Comparison of ENCODE assay signal across 24 cellular contexts in genomic region chr5:154806176-154806575, GRCh38.
"Had no signal": no experiment of that assay in that cellular context is flagged by ENCODE, and none has a peak within 500 bp of the region (broad histone marks: within the 10 kb centered on the region; RNA-seq: fewer than 3 reads in every experiment).

No MANE protein-coding gene starts in this region.

- ATAC-seq: esophagus mucosa; gastrocnemius medialis; naive thymus-derived CD4-positive, alpha-beta T cell; sciatic nerve; stimulated activated memory B cell treated with anti-CD40 and anti-IgM and Interleukin-4, amounts not matched to agents 10 μg/mL and 1 μg/mL and 100 μg/mL, for 72 hours; stimulated activated naive CD8-positive, alpha-beta T cell treated with anti-CD3 and anti-CD28 coated beads, Interleukin-15, Interleukin-2, amounts not matched to agents 100 U/mL and 50 U/mL, for 24 hours had no signal

- H3K9me3 ChIP-seq: gastrocnemius medialis, prostate gland, right atrium auricular region, thyroid gland had no signal

- H3K27ac Mint-ChIP-seq: endodermal cell; nephron; neural progenitor cell; stimulated activated memory B cell treated with anti-CD40 and anti-IgM and Interleukin-4, amounts not matched to agents 10 μg/mL and 1 μg/mL and 100 μg/mL, for 72 hours; type B pancreatic cell had no signal

- H3K27ac ChIP-seq: dorsolateral prefrontal cortex, epithelial cell of prostate, gastrocnemius medialis, neural progenitor cell, prostate gland, right atrium auricular region, thyroid gland had no signal

- H3K27me3 ChIP-seq: dorsolateral prefrontal cortex, gastrocnemius medialis, neural progenitor cell, right atrium auricular region, thyroid gland had no signal

- H3K4me1 ChIP-seq: gastrocnemius medialis, neural progenitor cell, prostate gland, thyroid gland had no signal

- H2AFZ ChIP-seq: neural progenitor cell had no signal

- H3K4me3 ChIP-seq: dorsolateral prefrontal cortex, gastrocnemius medialis, lung, neural progenitor cell, prostate gland, right atrium auricular region, thyroid gland had no signal

- H3K4me1 Mint-ChIP-seq: endodermal cell; nephron; neural progenitor cell; stimulated activated memory B cell treated with anti-CD40 and anti-IgM and Interleukin-4, amounts not matched to agents 10 μg/mL and 1 μg/mL and 100 μg/mL, for 72 hours had no signal

- H3K9me3 Mint-ChIP-seq: endodermal cell; naive thymus-derived CD4-positive, alpha-beta T cell; nephron; neural progenitor cell; stimulated activated memory B cell treated with anti-CD40 and anti-IgM and Interleukin-4, amounts not matched to agents 10 μg/mL and 1 μg/mL and 100 μg/mL, for 72 hours; type B pancreatic cell had no signal

- H3K4me3 Mint-ChIP-seq: endodermal cell; naive thymus-derived CD4-positive, alpha-beta T cell; nephron; neural progenitor cell; stimulated activated memory B cell treated with anti-CD40 and anti-IgM and Interleukin-4, amounts not matched to agents 10 μg/mL and 1 μg/mL and 100 μg/mL, for 72 hours; type B pancreatic cell had no signal

- H3K27me3 Mint-ChIP-seq: naive thymus-derived CD4-positive, alpha-beta T cell; stimulated activated memory B cell treated with anti-CD40 and anti-IgM and Interleukin-4, amounts not matched to agents 10 μg/mL and 1 μg/mL and 100 μg/mL, for 72 hours; type B pancreatic cell had no signal

- DNase-seq: cerebellar nuclear complex; effector CD4-positive, alpha-beta T cell; endodermal cell; foreskin fibroblast; gastrocnemius medialis; head of caudate nucleus; mesenchymal stem cell; midbrain; naive thymus-derived CD4-positive, alpha-beta T cell; stimulated activated CD4-positive, alpha-beta T cell treated with anti-CD3 and anti-CD28 coated beads, Interleukin-2, amount 100 ng/mL, for 24 hours; stimulated activated CD4-positive, alpha-beta T cell treated with anti-CD3 and anti-CD28 coated beads, Interleukin-4, amount 100 ng/mL, for 24 hours; stimulated activated naive CD8-positive, alpha-beta T cell treated with anti-CD3 and anti-CD28 coated beads, Interleukin-15, Interleukin-2, amounts not matched to agents 100 U/mL and 50 U/mL, for 24 hours; thyroid gland had no signal

- H3K9ac ChIP-seq: neural progenitor cell had no signal

- H3K4me2 ChIP-seq: neural progenitor cell had no signal
